In genomic region chr22:41478473-41478872, GRCh38 we compare ENCODE assay signal across 12 cellular contexts. TPM values are rescaled to one million over a fixed set of nuclear protein-coding genes. Genes with fewer than 3 reads are reported as not detected.
DNase-seq lines count a peak whose midpoint lies in the region; ATAC-seq, FAIRE-seq and TF ChIP-seq lines count a peak whose summit lies in the region.
"Had no signal": no experiment of that assay in that cellular context is flagged by ENCODE, and none has a peak within 500 bp of the region (broad histone marks: within the 10 kb centered on the region; RNA-seq: fewer than 3 reads in every experiment).

No MANE protein-coding gene starts in this region.

- peak; percentile 74 for FAIRE-seq in GM12892 (lab: Jason Lieb, UNC)

- intact Hi-C loops in esophagus squamous epithelium (cut with DNase I) (no loop called here), spleen (cut with DNase I; ENCODE audit: low total_unique reads) (no loop called here)

- H3K27ac ChIP-seq in OCI-LY1 (ENCODE audit: low read depth, low read length, poor library complexity, severe bottlenecking) (peak overlapping the region; percentile 68), esophagus squamous epithelium (peak overlapping the region; percentile 24 to 84 (median 78)), spleen (peak overlapping the region in 6 of 8 donors; percentile 41 to 84 (median 57))

- no peak for ATAC-seq in HG03139 (IDR thresholded peaks at IDR 0.05; ENCODE audit: unreplicated experiment)

- H3K36me3 ChIP-seq in OCI-LY1 (ENCODE audit: insufficient read depth, low read length) (peaks cover 11% of the 10 kb centered on the region), esophagus squamous epithelium (peaks cover 0 to 37% (median 0%) of the 10 kb centered on the region in 3 donors), spleen (peaks cover 0 to 15% (median 4%) of the 10 kb centered on the region in 6 donors)

- POLR2A ChIA-PET in GM10248 (lab: Yijun Ruan, JAX) = interaction anchor here (0.6 to 1.9 kb wide), 7 partner anchors 10 to 1107 kb away, joined by 3 to 13 read pairs (median 4); partner anchors contain the start of genes ACO2, PHF5A and TOB2

- H3K4me3 ChIP-seq in OCI-LY1 (ENCODE audit: low read depth, low read length, poor library complexity, severe bottlenecking) = no peak overlapping the region
- no peak overlapping the region for H3K4me3 ChIP-seq in esophagus squamous epithelium
- H3K4me3 ChIP-seq in spleen = no peak overlapping the region

- no peak overlapping the region for H2AFZ ChIP-seq in OCI-LY1 (ENCODE audit: low read length)

- peaks cover 58% of the 10 kb centered on the region for H3K79me2 ChIP-seq in OCI-LY1 (ENCODE audit: insufficient read depth, low read length)

- TF ChIP-seq POLR2A in GM12892 (IDR thresholded peaks at IDR 0.05; ENCODE audit: low read depth, low read length) (no peak), esophagus squamous epithelium (IDR thresholded peaks at IDR 0.05) (no peak), spleen (IDR thresholded peaks at IDR 0.05) (no peak)

- CTCF ChIA-PET in GM10248 (lab: Yijun Ruan, JAX) = interaction anchor here (0.6 to 6.0 kb wide), 11 partner anchors 8 to 75 kb away, joined by 3 to 42 read pairs (median 7); partner anchors contain the start of genes ACO2 and PHF5A

- DNase-seq in GM12892 (ENCODE audit: insufficient read length) (no peak), esophagus squamous epithelium (lab: John Stamatoyannopoulos, UW) (no peak), spleen (no peak), globus pallidus (ENCODE audit: low spot score) (no peak), GM10248 (ENCODE audit: extremely low spot score) (no peak)
- DNase-seq: activated CD4-positive, alpha-beta T cell treated with anti-CD3 and anti-CD28 coated beads, Interleukin-2, amount 10 ng/mL, durations not matched to agents 24 days and 14 days; CD4-positive, alpha-beta memory T cell; effector CD4-positive, alpha-beta T cell; stimulated activated CD8-positive, alpha-beta memory T cell treated with anti-CD3 and anti-CD28 coated beads, Interleukin-4, amount 100 ng/mL, for 48 hours; T-helper 2 cell had no signal

- 79 to 100% methylated on average over 2 of the region's 2 CpGs for WGBS in esophagus squamous epithelium, 2 donors
- 56 to 77% (median 65%) methylated on average over 2 of the region's 2 CpGs for WGBS in spleen, 5 donors

- peaks cover 76% of the 10 kb centered on the region for H3K4me1 ChIP-seq in OCI-LY1 (ENCODE audit: insufficient read depth, low read length, severe bottlenecking)
- peaks cover 9 to 72% (median 40%) of the 10 kb centered on the region in 3 donors for H3K4me1 ChIP-seq in esophagus squamous epithelium
- H3K4me1 ChIP-seq in spleen = peaks cover 27 to 98% (median 77%) of the 10 kb centered on the region in 6 donors

- peak overlapping the region; percentile 21; the same call in 1 of the 2 replicates for H3K9ac ChIP-seq in OCI-LY1 (ENCODE audit: low read length)

- H4K20me1 ChIP-seq in OCI-LY1 (ENCODE audit: insufficient read depth, low read length) = no peaks in the 10 kb centered on the region

- H3F3A ChIP-seq in OCI-LY1 (ENCODE audit: insufficient read depth, low read length) = no peaks in the 10 kb centered on the region

- no peak for TF ChIP-seq CTCF in OCI-LY1 (IDR thresholded peaks at IDR 0.05; ENCODE audit: low read length)
- TF ChIP-seq CTCF in esophagus squamous epithelium (IDR thresholded peaks at IDR 0.05) = no peak
- no peak for TF ChIP-seq CTCF in spleen (IDR thresholded peaks at IDR 0.05 in 8 of 11, conservative IDR thresholded peaks at IDR 0.05 in 3 of 11)
- TF ChIP-seq CTCF in GM10248 (IDR thresholded peaks at IDR 0.05; ENCODE audit: control extremely low read depth, extremely low read depth, low read depth, missing control alignments) = no peak

- no peaks in the 10 kb centered on the region for H3K27me3 ChIP-seq in OCI-LY1 (ENCODE audit: insufficient read depth, low read length)
- no peaks in the 10 kb centered on the region for H3K27me3 ChIP-seq in esophagus squamous epithelium
- no peaks in the 10 kb centered on the region for H3K27me3 ChIP-seq in spleen (replicated peaks in 1 of 7)

- H3K9me3 ChIP-seq in OCI-LY1 (ENCODE audit: low read length) (no peaks in the 10 kb centered on the region), esophagus squamous epithelium (no peaks in the 10 kb centered on the region), spleen (no peaks in the 10 kb centered on the region)

- peak overlapping the region; percentile 52; the same call in 1 of the 2 replicates for H3K4me2 ChIP-seq in OCI-LY1 (ENCODE audit: low read length)

- H3K9me2 ChIP-seq in OCI-LY1 (ENCODE audit: low read depth, low read length) = no peaks in the 10 kb centered on the region

RNA-seq across cellular contexts. Expression of gene ACO2, which starts 9.6 kb away (rescaled TPM):
- 66.5 TPM for polyA plus RNA-seq in GM12892 (2012; ENCODE audit: missing spikeins)
- total RNA-seq in esophagus squamous epithelium = 10 to 100 TPM; 83.7 to 90.4 (median 87.0) TPM
- 10 to 100 TPM; 51.7 to 82.0 (median 76.2) TPM for total RNA-seq in spleen
- 10 to 100 TPM; 21.4 to 31.7 (median 25.5) TPM for polyA plus RNA-seq in spleen

RNA-seq across cellular contexts. Expression of gene PHF5A, which starts 10.0 kb away (rescaled TPM):
- polyA plus RNA-seq in GM12892 (2012; ENCODE audit: missing spikeins) = 46.5 TPM
- total RNA-seq in esophagus squamous epithelium (10 to 100 TPM; 21.5 to 47.3 (median 41.5) TPM), spleen (10 to 100 TPM; 29.6 to 41.2 (median 34.7) TPM)
- polyA plus RNA-seq in spleen = 10 to 100 TPM; 35.3 to 67.5 (median 50.3) TPM

RNA-seq across cellular contexts. Expression of gene TOB2, which starts 31.9 kb away (rescaled TPM):
- polyA plus RNA-seq in GM12892 (2012; ENCODE audit: missing spikeins) = 7.9 TPM
- total RNA-seq in esophagus squamous epithelium (10 to 100 TPM; 15.7 to 30.5 (median 21.0) TPM), spleen (10 to 100 TPM; 30.9 to 52.4 (median 44.8) TPM)
- polyA plus RNA-seq in spleen = 10 to 100 TPM in 1 of 3 donors, 1 to 10 TPM in 2; 7.5 to 17.1 (median 8.9) TPM
